In genomic region chr2:61889212-61889956, GRCh38 we compare ENCODE assay signal across 8 cellular contexts. TPM values are rescaled to one million over a fixed set of nuclear protein-coding genes. Genes with fewer than 3 reads are reported as not detected.
A peak's percentile ranks its signal among the peaks of the same experiment; 100 is the strongest.
DNase-seq lines count a peak whose midpoint lies in the region; ATAC-seq, FAIRE-seq and TF ChIP-seq lines count a peak whose summit lies in the region.

No MANE protein-coding gene starts in this region.

- H3K9me3 Mint-ChIP-seq in H9 (no peaks in the 10 kb centered on the region), T-cell (no peaks in the 10 kb centered on the region)

- no peak overlapping the region for H2BK5ac ChIP-seq in H9 (ENCODE audit: insufficient read length, low read length)

- no peak overlapping the region for H2BK12ac ChIP-seq in H9 (ENCODE audit: insufficient read length, low read depth, low read length)

- H3K27me3 Mint-ChIP-seq in H9 (ENCODE audit: low read depth) (no peaks in the 10 kb centered on the region), T-cell (no peaks in the 10 kb centered on the region)

- peaks cover 25 to 35% (median 33%) of the 10 kb centered on the region in 3 experiments for H3K36me3 Mint-ChIP-seq in H9 (ENCODE audit: insufficient read depth in 1 of 3, low read depth in 3 of 3)
- H3K36me3 Mint-ChIP-seq in T-cell, result peaks cover 8% of the 10 kb centered on the region

- no peaks in the 10 kb centered on the region for H3K9me3 ChIP-seq in H9 (ENCODE audit: control insufficient read depth, low read depth, low read length)
- no peaks in the 10 kb centered on the region for H3K9me3 ChIP-seq in gastroesophageal sphincter

- H3K9ac ChIP-seq in H9 (ENCODE audit: extremely low read depth, insufficient read length, low read length), result no peak overlapping the region

- no peak for TF ChIP-seq CTCF in H9 (conservative IDR thresholded peaks at IDR 0.05)
- TF ChIP-seq CTCF in gastroesophageal sphincter (IDR thresholded peaks at IDR 0.05), result no peak

- H3K79me2 ChIP-seq in H9 (ENCODE audit: insufficient read depth, low read length), result peaks cover 27% of the 10 kb centered on the region

- WGBS in H9 (ENCODE audit: extremely low coverage, insufficient read length, low lambda C conversion rate), result no CpG with 5 or more reads among the region's 36 CpGs
- WGBS in gastroesophageal sphincter (ENCODE audit: low coverage in 1 of 2), 2 donors, result 67 to 68% methylated on average over 9 to 16 of the region's 36 CpGs

- no peak for TF ChIP-seq POLR2A in gastroesophageal sphincter (IDR thresholded peaks at IDR 0.05)

- no peak overlapping the region for H3K23ac ChIP-seq in H9 (ENCODE audit: insufficient read length, low read depth, low read length)

- no peak overlapping the region for H2BK20ac ChIP-seq in H9 (ENCODE audit: low read depth, low read length, poor library complexity, severe bottlenecking)

- FAIRE-seq in urothelium cell line (lab: Jason Lieb, UNC), result no peak

- H3K27me3 ChIP-seq in H9 (ENCODE audit: insufficient read depth, low read length), result no peaks in the 10 kb centered on the region
- no peaks in the 10 kb centered on the region for H3K27me3 ChIP-seq in gastroesophageal sphincter

- peaks cover 13 to 19% of the 10 kb centered on the region in 2 experiments for H3K4me1 Mint-ChIP-seq in H9
- peaks cover 24 to 31% (median 29%) of the 10 kb centered on the region in 3 donors for H3K4me1 Mint-ChIP-seq in T-cell

- no peak overlapping the region for H3K4ac ChIP-seq in H9 (ENCODE audit: low read depth, low read length)

- H4K8ac ChIP-seq in H9 (replicated peaks; ENCODE audit: insufficient read length, low read depth, low read length), result no peak overlapping the region

- POLR2A ChIA-PET in T-cell (lab: Charles Lee), result no interaction called here

- peaks cover 3% of the 10 kb centered on the region for H3K79me1 ChIP-seq in H9 (ENCODE audit: insufficient read depth, low read depth, low read length, poor library complexity, severe bottlenecking)

- no peak overlapping the region for H3K14ac ChIP-seq in H9 (ENCODE audit: insufficient read depth, low read length)

- H3K27ac ChIP-seq in H9 (ENCODE audit: insufficient read length, low read depth, low read length) (no peak overlapping the region), gastroesophageal sphincter (peak overlapping the region in 2 of 4 donors; percentile 86 to 95)

- DNase-seq in H9, result no peak
- no peak for DNase-seq in T-cell
- DNase-seq in skeletal muscle cell (ENCODE audit: low read depth), result no peak
- DNase-seq in urothelium cell line (ENCODE audit: low spot score), result no peak
- DNase-seq in GM03348 (ENCODE audit: low spot score), result no peak
- DNase-seq in NCI-H1092 (lab: John Stamatoyannopoulos, UW), result no peak
- DNase-seq in stimulated activated naive CD4-positive, alpha-beta T cell treated with Interleukin-2 at 50 U/mL for 16 hours (lab: John Stamatoyannopoulos, UW), result no peak

- peak overlapping the region; percentile 99 to 100 for H3K4me3 Mint-ChIP-seq in H9
- peak overlapping the region; percentile 95 to 98 (median 98) for H3K4me3 Mint-ChIP-seq in T-cell

- H3K4me1 ChIP-seq in H9 (ENCODE audit: insufficient read depth, low read length) (no peaks in the 10 kb centered on the region; the same call in 1 of the 2 replicates), gastroesophageal sphincter (peaks cover 0 to 29% (median 12%) of the 10 kb centered on the region in 3 donors)

- no peak overlapping the region for H2AK5ac ChIP-seq in H9 (ENCODE audit: insufficient read length, low read length)

- H3K36me3 ChIP-seq in gastroesophageal sphincter, result peaks cover 0 to 19% of the 10 kb centered on the region in 2 donors

- H3K4me2 ChIP-seq in H9 (ENCODE audit: insufficient read depth, insufficient read length, low read length), result peak overlapping the region; percentile 95

- H2BK120ac ChIP-seq in H9 (ENCODE audit: low read depth, low read length, poor library complexity, severe bottlenecking), result no peak overlapping the region

- H3K27ac Mint-ChIP-seq in H9 (peak overlapping the region; percentile 30 to 76 (median 70); a peak in 5 of 7 replicates), T-cell (peak overlapping the region; percentile 75 to 97)

- no peak overlapping the region for H4K5ac ChIP-seq in H9 (ENCODE audit: insufficient read length, low read depth, low read length)

- no peaks in the 10 kb centered on the region for H4K20me1 ChIP-seq in H9 (ENCODE audit: control insufficient read depth, insufficient read depth, insufficient read length)

- H2AFZ ChIP-seq in H9 (ENCODE audit: low read length), result no peak overlapping the region

- H3K56ac ChIP-seq in H9 (ENCODE audit: insufficient read length, low read depth, low read length), result no peak overlapping the region

- peaks cover 6% of the 10 kb centered on the region for H3K23me2 ChIP-seq in H9 (ENCODE audit: insufficient read length, low read depth, low read length, poor library complexity, severe bottlenecking)

- peak overlapping the region; percentile 66 to 87 for H3K4me3 ChIP-seq in gastroesophageal sphincter
- H3K4me3 ChIP-seq in skeletal muscle cell (ENCODE audit: low read depth, low read length), result peak overlapping the region; percentile 100

- no peak overlapping the region for H2BK15ac ChIP-seq in H9 (ENCODE audit: low read depth, low read length)

- ATAC-seq in T-cell (replicated peaks in 1 of 4) (no peak), gastroesophageal sphincter (no peak)

- H3K18ac ChIP-seq in H9 (ENCODE audit: insufficient read length, low read depth, low read length), result no peak overlapping the region

- no peak for TF ChIP-seq EP300 in gastroesophageal sphincter (IDR thresholded peaks at IDR 0.05)

- CTCF ChIA-PET in T-cell (lab: Charles Lee), result interaction anchor here (0.6 to 0.7 kb wide), 3 partner anchors 13 to 34 kb away, joined by 3 to 4 read pairs (median 3); no protein-coding TSS in a partner anchor

- H4K91ac ChIP-seq in H9 (ENCODE audit: insufficient read length, low read depth, low read length), result no peak overlapping the region

- no peak overlapping the region for H3T11ph ChIP-seq in H9 (ENCODE audit: low read length)

RNA-seq across cellular contexts. Expression of gene CCT4, which starts 0.9 kb away (rescaled TPM):
- 351 and 360 TPM in 2 replicates for total RNA-seq in H9 (2021)
- total RNA-seq in T-cell, result 100 to 1,000 TPM in 2 of 5 donors, 10 to 100 TPM in 3; 85.7 to 112 (median 95.0) TPM
- 10 to 100 TPM; 82.7 to 97.1 (median 90.1) TPM for total RNA-seq in gastroesophageal sphincter

RNA-seq across cellular contexts. Expression of gene COMMD1, which starts 16.1 kb away (rescaled TPM):
- total RNA-seq in H9 (2021) (31.5 and 34.6 TPM in 2 replicates), T-cell (10 to 100 TPM; 18.2 to 23.8 (median 19.6) TPM), gastroesophageal sphincter (10 to 100 TPM; 32.3 to 50.4 (median 44.2) TPM)

RNA-seq across cellular contexts. Expression of gene FAM161A, which starts 35.5 kb away (rescaled TPM):
- total RNA-seq in H9 (2021), result 13.3 and 15.8 TPM in 2 replicates
- 1 to 10 TPM; 1.8 to 4.3 (median 4.0) TPM for total RNA-seq in T-cell
- 1 to 10 TPM in 3 of 4 donors, under 1 TPM in 1; 0.96 to 2.5 (median 1.9) TPM for total RNA-seq in gastroesophageal sphincter
